In the genomic region with DNA sequence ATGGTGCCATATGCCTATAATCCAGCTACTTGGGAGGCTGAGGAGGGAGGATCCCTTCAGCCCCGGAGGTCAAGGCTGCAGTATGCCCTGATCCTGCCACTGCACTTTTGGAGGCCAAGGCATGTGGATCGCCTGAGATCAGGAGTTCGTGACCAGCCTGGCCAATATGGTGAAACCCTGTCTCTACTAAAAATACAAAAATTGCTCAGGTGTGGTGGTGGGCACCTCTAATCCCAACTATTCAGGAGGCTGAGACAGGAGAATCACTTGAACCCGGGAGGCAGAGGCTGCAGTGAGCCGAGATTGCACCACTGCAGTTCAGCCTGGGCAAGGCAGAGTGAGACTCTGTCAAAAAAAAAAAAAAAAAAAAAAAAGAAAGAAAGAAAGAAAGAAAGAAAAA, we compare ENCODE assay signal across 5 cellular contexts.
DNase-seq lines count a peak whose midpoint lies in the region; ATAC-seq and TF ChIP-seq lines count a peak whose summit lies in the region.
"Not testable (repeated sequence)": the region's sequence is repeated elsewhere in the genome, so short reads cannot be mapped to it uniquely, and the experiment has no call there.

No MANE protein-coding gene starts in this region.

- not testable (repeated sequence) for TF ChIP-seq POLR2A in spleen (IDR thresholded peaks at IDR 0.05)

- H3K27ac ChIP-seq in right cardiac atrium (ENCODE audit: low read length); spleen: not testable (repeated sequence)

- H3K36me3 ChIP-seq in spleen: not testable (repeated sequence)

- H3K9me3 Mint-ChIP-seq in activated CD4-positive, alpha-beta T cell treated with anti-CD3 and anti-CD28 coated beads, Interleukin-2, amount 10 ng/mL, durations not matched to agents 24 days and 14 days; osteocyte (ENCODE audit: unreplicated experiment): not testable (repeated sequence)

- not testable (repeated sequence) for H3K27me3 Mint-ChIP-seq in activated CD4-positive, alpha-beta T cell treated with anti-CD3 and anti-CD28 coated beads, Interleukin-2, amount 10 ng/mL, durations not matched to agents 24 days and 14 days; osteocyte (ENCODE audit: unreplicated experiment)

- not testable (repeated sequence) for H3K4me1 Mint-ChIP-seq in activated CD4-positive, alpha-beta T cell treated with anti-CD3 and anti-CD28 coated beads, Interleukin-2, amount 10 ng/mL, durations not matched to agents 24 days and 14 days; osteocyte (ENCODE audit: unreplicated experiment)

- not testable (repeated sequence) for H3K27me3 ChIP-seq in right cardiac atrium (ENCODE audit: control insufficient read depth, insufficient read depth); spleen (replicated peaks in 1 of 7)

- H3K27ac Mint-ChIP-seq in activated CD4-positive, alpha-beta T cell treated with anti-CD3 and anti-CD28 coated beads, Interleukin-2, amount 10 ng/mL, durations not matched to agents 24 days and 14 days; osteocyte (ENCODE audit: unreplicated experiment): not testable (repeated sequence)

- 95% methylated on average over 5 of the region's 5 CpGs for WGBS in right cardiac atrium
- 89 to 96% (median 93%) methylated on average over 5 of the region's 5 CpGs for WGBS in spleen, 5 donors

- H3K9me3 ChIP-seq in right cardiac atrium (ENCODE audit: control insufficient read depth, low read length); spleen: not testable (repeated sequence)

- intact Hi-C loops in activated CD4-positive, alpha-beta T cell treated with anti-CD3 and anti-CD28 coated beads, Interleukin-2, amount 10 ng/mL, durations not matched to agents 24 days and 14 days (cut with micrococcal nuclease); right cardiac atrium (cut with DNase I); spleen (cut with DNase I; ENCODE audit: low total_unique reads): not testable (repeated sequence)

- TF ChIP-seq CTCF in osteocyte (IDR thresholded peaks at IDR 0.05); spleen (IDR thresholded peaks at IDR 0.05 in 8 of 11, conservative IDR thresholded peaks at IDR 0.05 in 3 of 11): not testable (repeated sequence)

- H3K4me1 ChIP-seq in right cardiac atrium (ENCODE audit: control insufficient read depth, insufficient read depth, low read length); spleen: not testable (repeated sequence)

- H3K36me3 Mint-ChIP-seq in activated CD4-positive, alpha-beta T cell treated with anti-CD3 and anti-CD28 coated beads, Interleukin-2, amount 10 ng/mL, durations not matched to agents 24 days and 14 days (ENCODE audit: low read depth); osteocyte (ENCODE audit: unreplicated experiment): not testable (repeated sequence)

- DNase-seq in H4 (ENCODE audit: low spot score) (peak; percentile 1), right cardiac atrium (peak in 2 of 3 donors; percentile 3 to 16), osteocyte (ENCODE audit: extremely low spot score, unreplicated experiment) (peak; percentile 75), spleen (peak; percentile 31)
- DNase-seq in activated CD4-positive, alpha-beta T cell treated with anti-CD3 and anti-CD28 coated beads, Interleukin-2, amount 10 ng/mL, durations not matched to agents 24 days and 14 days: peak; percentile 31

- not testable (repeated sequence) for ATAC-seq in right cardiac atrium

- not testable (repeated sequence) for H3K4me3 ChIP-seq in right cardiac atrium (ENCODE audit: low read length); spleen

- H3K4me3 Mint-ChIP-seq in activated CD4-positive, alpha-beta T cell treated with anti-CD3 and anti-CD28 coated beads, Interleukin-2, amount 10 ng/mL, durations not matched to agents 24 days and 14 days; osteocyte (ENCODE audit: unreplicated experiment): not testable (repeated sequence)

Comparison
In these comparisons a context has a peak if more than half of its experiments do, and no peak if none do; other contexts are left out.
1. DNase-seq: peak in every context shown above with its lines; median percentile 75 in osteocyte; 31 in activated CD4-positive, alpha-beta T cell treated with anti-CD3 and anti-CD28 coated beads, Interleukin-2, amount 10 ng/mL, durations not matched to agents 24 days and 14 days; 31 in spleen; 10 in right cardiac atrium; 1 in H4.